ENCODE assay signal across 10 cellular contexts in genomic region chr2:65017335-65017734, GRCh38. TPM values are rescaled to one million over a fixed set of nuclear protein-coding genes. Genes with fewer than 3 reads are reported as not detected.
DNase-seq lines count a peak whose midpoint lies in the region; ATAC-seq, FAIRE-seq and TF ChIP-seq lines count a peak whose summit lies in the region.
"Had no signal": no experiment of that assay in that cellular context is flagged by ENCODE, and none has a peak within 500 bp of the region (broad histone marks: within the 10 kb centered on the region; RNA-seq: fewer than 3 reads in every experiment).

No MANE protein-coding gene starts in this region.

- H3K27me3 ChIP-seq in ovary, result no peaks in the 10 kb centered on the region

- intact Hi-C loops in ovary (cut with DNase I), result no loop called here

- DNase-seq in GM12891 (ENCODE audit: insufficient read length, low spot score) (no peak), SIG-M5 treated with dmso at 0.1 percent for 504 hours (lab: John Stamatoyannopoulos, UW; ENCODE audit: unreplicated experiment) (peak; percentile 96), fibroblast of villous mesenchyme (ENCODE audit: low read depth) (no peak), ovary (peak in 3 of 5 donors; percentile 18 to 60 (median 42)), RCC 7860 (ENCODE audit: low spot score) (no peak), NCI-H69 (lab: John Stamatoyannopoulos, UW) (no peak)
- DNase-seq in stimulated activated naive CD4-positive, alpha-beta T cell (lab: John Stamatoyannopoulos, UW), result no peak
- DNase-seq: activated CD4-positive, alpha-beta T cell treated with anti-CD3 and anti-CD28 coated beads for 36 hours; NCI-H2029 had no signal

- H3K4me3 ChIP-seq in fibroblast of villous mesenchyme (ENCODE audit: low read depth, low read length), result no peak overlapping the region
- H3K4me3 ChIP-seq in ovary, result no peak overlapping the region

- no peak for ATAC-seq in HG03520 (IDR thresholded peaks at IDR 0.05; ENCODE audit: unreplicated experiment)
- ATAC-seq: activated CD4-positive, alpha-beta T cell treated with anti-CD3 and anti-CD28 coated beads for 36 hours had no signal

- H3K36me3 ChIP-seq in ovary, result no peaks in the 10 kb centered on the region

- H3K27ac ChIP-seq in ovary, result no peak overlapping the region

- no peak for TF ChIP-seq EP300 in ovary (IDR thresholded peaks at IDR 0.05)

- TF ChIP-seq POLR2A in GM12891 (IDR thresholded peaks at IDR 0.05; ENCODE audit: low read depth, low read length) (no peak), ovary (IDR thresholded peaks at IDR 0.05) (no peak)

- H3K4me1 ChIP-seq in ovary (ENCODE audit: insufficient read depth), result no peaks in the 10 kb centered on the region

- no peaks in the 10 kb centered on the region for H3K9me3 ChIP-seq in ovary

- peak; percentile 35 for TF ChIP-seq CTCF in fibroblast of villous mesenchyme (IDR thresholded peaks at IDR 0.05; ENCODE audit: insufficient read depth, low read depth, low read length)
- TF ChIP-seq CTCF in ovary (IDR thresholded peaks at IDR 0.05), result peak in 1 of 3 donors; percentile 19

- no peak for FAIRE-seq in GM12891 (lab: Jason Lieb, UNC)
- no peak for FAIRE-seq in RCC 7860 (lab: Jason Lieb, UNC)

- WGBS in ovary, 3 donors, result 39 to 56% (median 45%) methylated on average over 4 of the region's 4 CpGs

TF ChIP-seq in GM12891, 5 proteins besides CTCF, POLR2A, EP300 and RAD21:
- TF ChIP-seq TAF1 (IDR thresholded peaks at IDR 0.05; ENCODE audit: low read depth, low read length), result no peak
- TF ChIP-seq POLR2AphosphoS5 (IDR thresholded peaks at IDR 0.05; ENCODE audit: low read depth, low read length), result no peak
- TF ChIP-seq PAX5 (IDR thresholded peaks at IDR 0.05; ENCODE audit: insufficient read depth, low read length, severe bottlenecking), result no peak
- no peak for TF ChIP-seq POU2F2 (IDR thresholded peaks at IDR 0.05; ENCODE audit: low read depth, low read length)
- 0 out of 2 replicates have a peak, but pooled peaks have one; percentile 8 for TF ChIP-seq SPI1 (IDR thresholded peaks at IDR 0.05; ENCODE audit: low read depth, low read length)
TF ChIP-seq in GM12891: peak in this region for 1.

RNA-seq across cellular contexts. Expression of gene SLC1A4, which starts 28.1 kb away (rescaled TPM):
- polyA plus RNA-seq in GM12891 (2012; ENCODE audit: low read depth, missing spikeins), result 25.7 TPM
- 7.8 and 11.3 TPM in 2 replicates for total RNA-seq in fibroblast of villous mesenchyme
- total RNA-seq in ovary, result 10 to 100 TPM in 6 of 7 donors, 1 to 10 TPM in 1; 5.3 to 51.1 (median 20.8) TPM
- polyA plus RNA-seq in ovary, result 10 to 100 TPM; 21.3 to 25.5 TPM

RNA-seq across cellular contexts. Expression of gene CEP68, which starts 38.9 kb away (rescaled TPM):
- 4.5 TPM for polyA plus RNA-seq in GM12891 (2012; ENCODE audit: low read depth, missing spikeins)
- total RNA-seq in fibroblast of villous mesenchyme, result 8.1 and 9.9 TPM in 2 replicates
- 10 to 100 TPM; 13.7 to 31.6 (median 29.9) TPM for total RNA-seq in ovary
- 10 to 100 TPM; 18.2 to 25.4 TPM for polyA plus RNA-seq in ovary

Comparison
In these comparisons a context has a peak if more than half of its experiments do, and no peak if none do; other contexts are left out.
1. DNase-seq: peak in SIG-M5 treated with dmso at 0.1 percent for 504 hours (single experiment) and ovary (3 of 5); none in GM12891 (single experiment), fibroblast of villous mesenchyme (single experiment), stimulated activated naive CD4-positive, alpha-beta T cell (0 of 6), RCC 7860 (single experiment) and NCI-H69 (single experiment).